9 cellular contexts compared by ENCODE assay signal in genomic region chr19:29587518-29587986, GRCh38.
DNase-seq lines count a peak whose midpoint lies in the region; ATAC-seq and TF ChIP-seq lines count a peak whose summit lies in the region.
"Had no signal": no experiment of that assay in that cellular context is flagged by ENCODE, and none has a peak within 500 bp of the region (broad histone marks: within the 10 kb centered on the region; RNA-seq: fewer than 3 reads in every experiment).

No MANE protein-coding gene starts in this region.

- DNase-seq in ELF-1 (ENCODE audit: low read depth, low spot score) (peak; percentile 46), foreskin fibroblast (peak; percentile 30 to 53), NCI-H1930 (lab: John Stamatoyannopoulos, UW) (no peak), DMS 273 (lab: John Stamatoyannopoulos, UW; ENCODE audit: unreplicated experiment) (no peak), NCI-H526 treated with DMSO at 0.1 percent for 48 hours (lab: John Stamatoyannopoulos, UW) (no peak), NCI-H1694 treated with DMSO at 0.1 percent for 48 hours (lab: John Stamatoyannopoulos, UW) (no peak)
- peak; percentile 34 for DNase-seq in activated CD4-positive, CD25-positive, alpha-beta regulatory T cell treated with anti-CD3 and anti-CD28 coated beads, Interleukin-2, amount 50 U/mL, for 16 hours (ENCODE audit: low read depth, low spot score)

- peak; percentile 97 for ATAC-seq in HG02610 (IDR thresholded peaks at IDR 0.05; ENCODE audit: unreplicated experiment)

- no peak for TF ChIP-seq CTCF in foreskin fibroblast (IDR thresholded peaks at IDR 0.05; ENCODE audit: low read depth, low read length)

- no peak overlapping the region for H3K4me3 ChIP-seq in foreskin fibroblast (ENCODE audit: low read depth in 1 of 2, low read length in 2 of 2)
- H3K4me3 ChIP-seq: skin epidermis had no signal

Comparison
In these comparisons a context has a peak if more than half of its experiments do, and no peak if none do; other contexts are left out.
1. DNase-seq: peak in ELF-1 (single experiment), activated CD4-positive, CD25-positive, alpha-beta regulatory T cell treated with anti-CD3 and anti-CD28 coated beads, Interleukin-2, amount 50 U/mL, for 16 hours (single experiment) and foreskin fibroblast (2 of 2); none in NCI-H1930 (0 of 2), DMS 273 (single experiment), NCI-H526 treated with DMSO at 0.1 percent for 48 hours (single experiment) and NCI-H1694 treated with DMSO at 0.1 percent for 48 hours (single experiment).